8 cellular contexts compared by ENCODE assay signal in genomic region chr17:62423647-62424461, GRCh38. TPM values are rescaled to one million over a fixed set of nuclear protein-coding genes. Genes with fewer than 3 reads are reported as not detected.
DNase-seq lines count a peak whose midpoint lies in the region; ATAC-seq lines count a peak whose summit lies in the region.
"Not testable (repeated sequence)": the region's sequence is repeated elsewhere in the genome, so short reads cannot be mapped to it uniquely, and the experiment has no call there.

TSS of gene METTL2A (plus strand) at chr17:62423897. CDS start at chr17:62423903, 6 bp downstream.

- peak within 1 kb of the TSS; percentile 16 to 33 for H3K18ac ChIP-seq in mesenchymal stem cell (ENCODE audit: low read depth in 1 of 2, low read length in 2 of 2)

- peaks cover 15 to 18% of the 10 kb centered on the region in 2 donors for H3K4me1 Mint-ChIP-seq in effector memory CD8-positive, alpha-beta T cell (ENCODE audit: low read depth in 2 of 2)

- H3K27ac ChIP-seq in mesenchymal stem cell (ENCODE audit: low read length, poor library complexity, severe bottlenecking) = peak within 1 kb of the TSS; percentile 57

- peak within 1 kb of the TSS; percentile 92 to 94 for H3K27ac Mint-ChIP-seq in effector memory CD8-positive, alpha-beta T cell

- H4K91ac ChIP-seq in mesenchymal stem cell (ENCODE audit: low read length) = not testable (repeated sequence)

- H3K9me3 Mint-ChIP-seq in effector memory CD8-positive, alpha-beta T cell = not testable (repeated sequence)

- peak; percentile 90 for ATAC-seq in GM21360 (IDR thresholded peaks at IDR 0.05; ENCODE audit: unreplicated experiment)
- peak; percentile 93 for ATAC-seq in effector memory CD8-positive, alpha-beta T cell (replicated peaks)

- not testable (repeated sequence) for H3K4me1 ChIP-seq in mesenchymal stem cell (ENCODE audit: control insufficient read depth, insufficient read depth, low read depth, low read length)

- not testable (repeated sequence) for H2BK5ac ChIP-seq in mesenchymal stem cell (ENCODE audit: low read depth, low read length, poor library complexity, severe bottlenecking)

- H2BK120ac ChIP-seq in mesenchymal stem cell (ENCODE audit: low read depth, low read length) = not testable (repeated sequence)

- peak within 1 kb of the TSS; percentile 90 for H4K8ac ChIP-seq in mesenchymal stem cell (ENCODE audit: low read length)

- H3K4me2 ChIP-seq in mesenchymal stem cell (ENCODE audit: low read length, poor library complexity, severe bottlenecking) = peak within 1 kb of the TSS; percentile 86

- peak within 1 kb of the TSS; percentile 97 to 98 for H3K4me3 Mint-ChIP-seq in effector memory CD8-positive, alpha-beta T cell

- peak within 1 kb of the TSS; percentile 86 for H3K9ac ChIP-seq in mesenchymal stem cell (ENCODE audit: low read length)

- not testable (repeated sequence) for H3K79me1 ChIP-seq in mesenchymal stem cell (replicated peaks; ENCODE audit: low read length, poor library complexity, severe bottlenecking)

- in situ Hi-C loops in Caki2 (cut with HindIII; ENCODE audit: low pct_unique_long_range_greater_than_20kb, low sequenced_read_pairs) = not testable (repeated sequence)

- DNase-seq in Caki2 (ENCODE audit: low read depth) (peak; percentile 90), HT-29 (ENCODE audit: low spot score) (peak; percentile 87), NK-92 (lab: John Stamatoyannopoulos, UW; ENCODE audit: unreplicated experiment) (peak; percentile 35), mesenchymal stem cell (peak; percentile 87)
- peak; percentile 54 to 70 for DNase-seq in activated CD8-positive, alpha-beta memory T cell treated with anti-CD3 and anti-CD28 coated beads for 1 hour (ENCODE audit: extremely low read depth in 1 of 2, low read depth in 1 of 2)
- DNase-seq in effector memory CD8-positive, alpha-beta T cell = peak; percentile 72 to 73 (median 73)
- DNase-seq in stimulated activated CD8-positive, alpha-beta memory T cell treated with anti-CD3 and anti-CD28 coated beads, Interleukin-12 subunit alpha, Interleukin-12 subunit beta, amount 100 ng/mL, for 24 hours (ENCODE audit: extremely low read depth) = peak; percentile 69

- peaks cover 3 to 16% of the 10 kb centered on the region in 2 experiments for H3K36me3 ChIP-seq in mesenchymal stem cell (ENCODE audit: control insufficient read depth in 1 of 2, insufficient read depth in 2 of 2, low read depth in 1 of 2, low read length in 2 of 2)

- not testable (repeated sequence) for H3K27me3 ChIP-seq in mesenchymal stem cell (ENCODE audit: control insufficient read depth in 1 of 2, insufficient read depth in 1 of 2, low read length in 2 of 2)

- H3K23ac ChIP-seq in mesenchymal stem cell (ENCODE audit: low read length in 2 of 2) = not testable (repeated sequence)

- not testable (repeated sequence) for H2BK12ac ChIP-seq in mesenchymal stem cell (ENCODE audit: low read length in 2 of 2)

- H3K14ac ChIP-seq in mesenchymal stem cell (ENCODE audit: low read length in 2 of 2) = peak within 1 kb of the TSS in 1 of 2 experiments; percentile 12

- peak within 1 kb of the TSS in 1 of 2 experiments; percentile 32 for H3K4ac ChIP-seq in mesenchymal stem cell (ENCODE audit: low read depth in 1 of 2, low read length in 2 of 2)

- H3K36me3 Mint-ChIP-seq in effector memory CD8-positive, alpha-beta T cell (ENCODE audit: insufficient read depth) = peaks cover 25% of the 10 kb centered on the region

- not testable (repeated sequence) for H3K27me3 Mint-ChIP-seq in effector memory CD8-positive, alpha-beta T cell

- H3K4me3 ChIP-seq in mesenchymal stem cell (ENCODE audit: insufficient read depth in 1 of 2, low read depth in 1 of 2, low read length in 2 of 2) = peak within 1 kb of the TSS; percentile 81 to 90

- H2AK5ac ChIP-seq in mesenchymal stem cell (ENCODE audit: low read length, severe bottlenecking) = not testable (repeated sequence)

- H2BK15ac ChIP-seq in mesenchymal stem cell (ENCODE audit: low read depth, poor library complexity, severe bottlenecking) = not testable (repeated sequence)

- under 1% methylated on average over 58 of the region's 58 CpGs for WGBS in mesenchymal stem cell

- H3K9me3 ChIP-seq in mesenchymal stem cell (ENCODE audit: control insufficient read depth, low read length) = not testable (repeated sequence)

- peak within 1 kb of the TSS; percentile 54 for H2AFZ ChIP-seq in mesenchymal stem cell (ENCODE audit: low read depth, low read length)

RNA-seq across cellular contexts. Expression of gene METTL2A, which starts in this region (rescaled TPM):
- total RNA-seq in Caki2 (2014; rRNA removed; shearing (Covaris generic); ENCODE audit: low replicate concordance) = 16.3 and 31.2 TPM in 2 replicates
- 22.7 and 23.9 TPM in 2 replicates for total RNA-seq in HT-29 (2014; rRNA removed; shearing (Covaris generic))
- polyA plus RNA-seq in mesenchymal stem cell (2013, experiment 1 of 2) = 12.4 TPM
- polyA plus RNA-seq in mesenchymal stem cell (2013, experiment 2 of 2) = 13.1 TPM

Comparison
In these comparisons a context has a peak if more than half of its experiments do, and no peak if none do; other contexts are left out.
1. Peak in every context shown above with its lines: DNase-seq, ATAC-seq, H3K4me3 ChIP-seq and H3K27ac ChIP-seq.
2. DNase-seq: peak in every context shown above with its lines; median percentile 90 in Caki2; 87 in HT-29; 87 in mesenchymal stem cell; 73 in effector memory CD8-positive, alpha-beta T cell; 69 in stimulated activated CD8-positive, alpha-beta memory T cell treated with anti-CD3 and anti-CD28 coated beads, Interleukin-12 subunit alpha, Interleukin-12 subunit beta, amount 100 ng/mL, for 24 hours; 62 in activated CD8-positive, alpha-beta memory T cell treated with anti-CD3 and anti-CD28 coated beads for 1 hour; 35 in NK-92.